25 cellular contexts compared by ENCODE assay signal in genomic region chr11:106128740-106129139, GRCh38.
"Had no signal": no experiment of that assay in that cellular context is flagged by ENCODE, and none has a peak within 500 bp of the region (broad histone marks: within the 10 kb centered on the region; RNA-seq: fewer than 3 reads in every experiment).

No MANE protein-coding gene starts in this region.

- H3K4me3 ChIP-seq: stomach, suprapubic skin, testis, thoracic aorta, thyroid gland, tibial artery, tibial nerve, transverse colon, upper lobe of left lung, upper lobe of right lung, uterus, vagina had no signal

- ATAC-seq: stimulated activated effector memory CD8-positive, alpha-beta T cell treated with anti-CD3 and anti-CD28 coated beads, Interleukin-12 subunit alpha, Interleukin-12 subunit beta, amount 100 ng/mL, for 72 hours; stimulated activated memory B cell treated with anti-CD40 and anti-IgM and Interleukin-4, amounts not matched to agents 10 μg/mL and 1 μg/mL and 100 μg/mL, for 72 hours; stimulated activated naive B cell treated with anti-CD40 and anti-IgM and Interleukin-4, amounts not matched to agents 10 μg/mL and 1 μg/mL and 100 μg/mL, for 72 hours; stimulated activated naive CD8-positive, alpha-beta T cell treated with anti-CD3 and anti-CD28 coated beads, Interleukin-15, amount 100 ng/mL, for 72 hours; stimulated activated naive CD8-positive, alpha-beta T cell treated with anti-CD3 and anti-CD28 coated beads, Interleukin-15, Interleukin-2, amounts not matched to agents 100 U/mL and 50 U/mL, for 24 hours; upper lobe of right lung had no signal

- H3K9me3 ChIP-seq: stomach, suprapubic skin, testis, thoracic aorta, thyroid gland, tibial artery, tibial nerve, transverse colon, upper lobe of left lung, upper lobe of right lung, uterus, vagina had no signal

- H3K4me1 ChIP-seq: stomach, suprapubic skin, thyroid gland, tibial artery, tibial nerve, transverse colon, upper lobe of left lung, upper lobe of right lung, uterus, vagina had no signal

- DNase-seq: stimulated activated CD4-positive, alpha-beta T cell treated with anti-CD3 and anti-CD28 coated beads, Interleukin-2, amount 100 ng/mL, for 48 hours; stimulated activated CD4-positive, alpha-beta T cell treated with anti-CD3 and anti-CD28 coated beads, Interleukin-4, amount 100 ng/mL, for 1 hour; stimulated activated CD4-positive, alpha-beta T cell treated with anti-CD3 and anti-CD28 coated beads, Interleukin-4, amount 100 ng/mL, for 24 hours; stimulated activated CD4-positive, alpha-beta T cell treated with anti-CD3 and anti-CD28 coated beads, Interleukin-4, amount 100 ng/mL, for 4 hours; stimulated activated CD8-positive, alpha-beta memory T cell treated with anti-CD3 and anti-CD28 coated beads, Interleukin-4, amount 100 ng/mL, for 48 hours; stimulated activated naive B cell treated with anti-CD40 and anti-IgM and Interleukin-4, amounts not matched to agents 10 μg/mL and 1 μg/mL and 100 μg/mL, for 72 hours; stimulated activated naive CD4-positive, alpha-beta T cell; stimulated activated naive CD4-positive, alpha-beta T cell treated with Interleukin-2 at 50 U/mL for 16 hours; stimulated activated naive CD8-positive, alpha-beta T cell treated with anti-CD3 and anti-CD28 coated beads, Interleukin-15, amount 100 ng/mL, for 72 hours; stimulated activated naive CD8-positive, alpha-beta T cell treated with anti-CD3 and anti-CD28 coated beads, Interleukin-15, Interleukin-2, amounts not matched to agents 100 U/mL and 50 U/mL, for 24 hours; stomach; substantia nigra; testis; thyroid gland; tibial artery; transverse colon; upper lobe of left lung; upper lobe of right lung; uterus had no signal

- H3K27me3 ChIP-seq: stomach, suprapubic skin, testis, thyroid gland, tibial artery, tibial nerve, transverse colon, upper lobe of left lung, upper lobe of right lung, uterus, vagina had no signal

- H3K27ac ChIP-seq: stomach, suprapubic skin, testis, thoracic aorta, thyroid gland, tibial artery, tibial nerve, transverse colon, upper lobe of left lung, upper lobe of right lung, uterus, vagina had no signal

- H3K36me3 ChIP-seq: stomach, suprapubic skin, thoracic aorta, thyroid gland, tibial artery, tibial nerve, transverse colon, upper lobe of left lung, upper lobe of right lung, uterus, vagina had no signal
